Comparison of ENCODE assay signal across 20 cellular contexts in genomic region chr20:24835195-24835594, GRCh38.
DNase-seq lines count a peak whose midpoint lies in the region; ATAC-seq and TF ChIP-seq lines count a peak whose summit lies in the region.
"Had no signal": no experiment of that assay in that cellular context is flagged by ENCODE, and none has a peak within 500 bp of the region (broad histone marks: within the 10 kb centered on the region; RNA-seq: fewer than 3 reads in every experiment).

No MANE protein-coding gene starts in this region.

- no peak overlapping the region for H3K9ac ChIP-seq in endodermal cell (ENCODE audit: extremely low read depth, low read length, poor library complexity, severe bottlenecking)
- H3K9ac ChIP-seq: BLaER1 had no signal

- H3K27ac Mint-ChIP-seq in endodermal cell (no peak overlapping the region), type B pancreatic cell (no peak overlapping the region)
- H3K27ac Mint-ChIP-seq: CD14-positive monocyte; CD8-positive, alpha-beta T cell had no signal

- intact Hi-C loops in cardiac septum (cut with DNase I) (no loop called here), Right ventricle myocardium inferior (cut with DNase I) (no loop called here)

- H3K4me1 ChIP-seq in endodermal cell (ENCODE audit: control insufficient read depth, insufficient read depth, low read length) (peaks cover 15% of the 10 kb centered on the region), osteoblast (ENCODE audit: insufficient read depth, low read length) (no peaks in the 10 kb centered on the region)
- H3K4me1 ChIP-seq: BE2C, Caco-2 had no signal

- H3K4me2 ChIP-seq in osteoblast (ENCODE audit: insufficient read depth, low read length) = no peak overlapping the region
- H3K4me2 ChIP-seq: BLaER1 had no signal

- no peaks in the 10 kb centered on the region for H3K79me2 ChIP-seq in osteoblast (ENCODE audit: insufficient read depth, low read length)

- H3K36me3 Mint-ChIP-seq in endodermal cell (ENCODE audit: low read depth) = no peaks in the 10 kb centered on the region
- no peaks in the 10 kb centered on the region for H3K36me3 Mint-ChIP-seq in type B pancreatic cell
- H3K36me3 Mint-ChIP-seq: CD14-positive monocyte; CD4-positive, CD25-positive, alpha-beta regulatory T cell; CD8-positive, alpha-beta T cell had no signal

- H3K27me3 Mint-ChIP-seq in endodermal cell (ENCODE audit: insufficient read depth) (peaks cover 6% of the 10 kb centered on the region), type B pancreatic cell (peaks cover 11% of the 10 kb centered on the region)

- no peaks in the 10 kb centered on the region for H4K20me1 ChIP-seq in osteoblast (ENCODE audit: insufficient read depth, low read length)
- H4K20me1 ChIP-seq: BLaER1 had no signal

- H3K27me3 ChIP-seq in endodermal cell (ENCODE audit: control insufficient read depth, insufficient read depth, low read length, poor library complexity, severe bottlenecking) (no peaks in the 10 kb centered on the region), osteoblast (ENCODE audit: insufficient read depth, low read length) (no peaks in the 10 kb centered on the region)
- H3K27me3 ChIP-seq: BE2C, BLaER1 had no signal

- ATAC-seq in Right ventricle myocardium inferior = no peak
- no peak for ATAC-seq in HG03520 (IDR thresholded peaks at IDR 0.05; ENCODE audit: unreplicated experiment)
- ATAC-seq: CD8-positive, alpha-beta T cell had no signal

- H3K27ac ChIP-seq in endodermal cell (ENCODE audit: low read depth, low read length) (no peak overlapping the region), osteoblast (ENCODE audit: low read depth, low read length) (no peak overlapping the region)
- H3K27ac ChIP-seq: 22Rv1, BLaER1 had no signal

- TF ChIP-seq CTCF in endodermal cell (conservative IDR thresholded peaks at IDR 0.05) (no peak), osteoblast (IDR thresholded peaks at IDR 0.05; ENCODE audit: extremely low read depth, low read depth, low read length) (no peak), type B pancreatic cell (conservative IDR thresholded peaks at IDR 0.05) (no peak)

- H3K4me3 Mint-ChIP-seq in endodermal cell (no peak overlapping the region), type B pancreatic cell (no peak overlapping the region)
- H3K4me3 Mint-ChIP-seq: CD14-positive monocyte; CD4-positive, CD25-positive, alpha-beta regulatory T cell; CD8-positive, alpha-beta T cell had no signal

- H3K4me1 Mint-ChIP-seq in endodermal cell (peaks cover 16% of the 10 kb centered on the region), type B pancreatic cell (ENCODE audit: unreplicated experiment) (peaks cover 3% of the 10 kb centered on the region)
- H3K4me1 Mint-ChIP-seq: CD14-positive monocyte; CD4-positive, CD25-positive, alpha-beta regulatory T cell had no signal

- H2AFZ ChIP-seq in osteoblast (ENCODE audit: low read length) = no peak overlapping the region

- H3K4me3 ChIP-seq in endodermal cell (ENCODE audit: low read length) (no peak overlapping the region), osteoblast (ENCODE audit: insufficient read depth, low read length) (no peak overlapping the region)
- H3K4me3 ChIP-seq: BLaER1 had no signal

- H3K9me3 ChIP-seq in endodermal cell (ENCODE audit: control insufficient read depth, low read length) (peaks cover 7% of the 10 kb centered on the region), osteoblast (ENCODE audit: low read depth, low read length) (no peaks in the 10 kb centered on the region)
- H3K9me3 ChIP-seq: BE2C had no signal

- no peaks in the 10 kb centered on the region for H3K36me3 ChIP-seq in endodermal cell (ENCODE audit: control insufficient read depth, insufficient read depth, low read length)
- H3K36me3 ChIP-seq in osteoblast (ENCODE audit: insufficient read depth, low read length) = no peaks in the 10 kb centered on the region
- H3K36me3 ChIP-seq: BE2C, BLaER1 had no signal

- DNase-seq in cardiac septum (ENCODE audit: low spot score) (peak; percentile 50), Right ventricle myocardium inferior (ENCODE audit: missing footprints) (no peak), endodermal cell (peak; percentile 26), osteoblast (ENCODE audit: insufficient read length, low spot score, missing footprints) (peak; percentile 71), type B pancreatic cell (ENCODE audit: extremely low spot score, unreplicated experiment) (peak; percentile 44), NCI-H1694 (lab: John Stamatoyannopoulos, UW) (no peak), NCI-H1417 treated with DMSO at 0.1 percent for 48 hours (lab: John Stamatoyannopoulos, UW) (no peak)
- DNase-seq: ACHN; BE2C; C1 segment of cervical spinal cord; Caco-2; Calu3; CD4-positive, CD25-positive, alpha-beta regulatory T cell; CD8-positive, alpha-beta T cell; DMS79 treated with DMSO at 0.1 percent for 48 hours; GF-D8 had no signal

- H3K9me3 Mint-ChIP-seq in endodermal cell (no peaks in the 10 kb centered on the region), type B pancreatic cell (no peaks in the 10 kb centered on the region)
- H3K9me3 Mint-ChIP-seq: CD4-positive, CD25-positive, alpha-beta regulatory T cell; CD8-positive, alpha-beta T cell had no signal

- WGBS in endodermal cell (ENCODE audit: insufficient coverage in 1 of 2, insufficient read length in 1 of 2), 2 experiments = 83 to 88% methylated on average over 3 to 5 of the region's 5 CpGs

Comparison
In these comparisons a context has a peak if more than half of its experiments do, and no peak if none do; other contexts are left out.
1. DNase-seq: peak in cardiac septum (single experiment), endodermal cell (single experiment), osteoblast (single experiment) and type B pancreatic cell (single experiment); none in Right ventricle myocardium inferior (single experiment), NCI-H1694 (single experiment) and NCI-H1417 treated with DMSO at 0.1 percent for 48 hours (single experiment).